In the genomic region with DNA sequence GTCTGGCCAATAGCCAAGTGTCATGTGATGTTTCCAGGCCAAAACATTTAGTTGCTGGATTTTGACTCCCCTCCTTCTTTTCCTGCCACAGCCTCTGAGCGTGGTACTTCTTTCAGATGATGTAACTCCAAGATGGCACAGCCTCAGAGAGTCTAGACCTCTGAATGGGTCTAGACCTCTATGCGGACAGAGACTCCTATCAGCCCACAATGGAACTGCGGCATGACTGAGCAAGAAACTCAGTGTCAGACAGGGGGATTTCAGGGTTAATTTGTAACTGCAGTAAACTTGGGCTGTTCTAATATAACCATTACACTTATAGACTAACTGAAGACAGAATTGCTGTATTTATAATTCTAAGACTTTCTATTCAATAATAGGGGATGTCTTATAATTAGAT, we compare ENCODE assay signal across 1 cellular context.
TF ChIP-seq lines count a peak whose summit lies in the region.

No MANE protein-coding gene starts in this region.

TF ChIP-seq in K562, 482 proteins besides CTCF, POLR2A, EP300 and RAD21:
- peak; percentile 38; the same call in 1 of the 2 replicates for TF ChIP-seq NFE2 (IDR thresholded peaks at IDR 0.05; ENCODE audit: low read depth)
- TF ChIP-seq ZNF134 (CRISPR knock-in tag; conservative IDR thresholded peaks at IDR 0.05) = no peak
- TF ChIP-seq SIN3A (IDR thresholded peaks at IDR 0.05; ENCODE audit: borderline replicate concordance in 2 of 2, control insufficient read depth in 1 of 2, low read depth in 2 of 2, low read length in 2 of 2) = no peak
- peak; percentile 33; the same call in 1 of the 2 replicates for TF ChIP-seq NFIC (IDR thresholded peaks at IDR 0.05)
TF ChIP-seq in K562: peak in this region for 2.
